20 cellular contexts compared by ENCODE assay signal in the genomic region with DNA sequence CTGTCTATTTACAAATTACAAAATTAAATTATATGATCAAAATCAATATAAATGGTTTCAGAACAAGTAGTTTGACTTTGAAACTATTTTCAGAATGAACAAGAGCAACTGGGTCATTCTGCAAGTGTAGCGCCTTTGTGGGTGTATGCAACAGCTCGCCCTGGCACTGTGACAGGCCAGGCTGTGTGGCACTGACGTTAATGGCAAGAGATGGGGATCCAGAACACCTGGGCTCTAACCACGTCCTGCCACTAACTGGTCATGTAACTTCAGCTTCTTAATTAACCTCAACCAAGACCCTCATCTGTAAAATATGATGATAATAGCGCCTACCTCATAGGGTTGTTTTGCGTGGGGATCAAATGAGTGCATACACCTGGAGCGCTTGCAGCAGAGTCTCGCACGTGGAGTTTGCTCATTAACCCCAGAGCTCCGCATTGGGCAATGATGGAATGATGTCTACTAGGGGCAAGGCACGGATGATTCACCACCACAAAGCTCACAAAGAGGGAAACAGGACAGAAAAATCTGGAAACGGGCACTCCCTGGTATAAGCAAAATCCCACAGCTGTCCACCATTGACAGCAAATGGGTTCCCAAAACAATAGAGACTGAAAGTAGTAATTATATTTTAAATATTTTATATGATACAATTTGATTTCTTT.
DNase-seq lines count a peak whose midpoint lies in the region; ATAC-seq, FAIRE-seq and TF ChIP-seq lines count a peak whose summit lies in the region.
"Had no signal": no experiment of that assay in that cellular context is flagged by ENCODE, and none has a peak within 500 bp of the region (broad histone marks: within the 10 kb centered on the region; RNA-seq: fewer than 3 reads in every experiment).

No MANE protein-coding gene starts in this region.

- CTCF ChIA-PET in AG04450 (lab: Charles Lee): no interaction called here
- CTCF ChIA-PET in CD8-positive, alpha-beta memory T cell (lab: Charles Lee): no interaction called here

- H3K4me3 ChIP-seq in AG04450 (ENCODE audit: low read depth, low read length) (no peak overlapping the region), astrocyte (ENCODE audit: insufficient read depth, low read depth, low read length) (no peak overlapping the region), H7 (ENCODE audit: insufficient read depth, low read depth, low read length) (no peak overlapping the region)
- H3K4me3 ChIP-seq in CD8-positive, alpha-beta memory T cell (ENCODE audit: low read length): no peak overlapping the region
- H3K4me3 ChIP-seq: coronary artery, lower lobe of right lung, right lobe of liver, upper lobe of right lung had no signal

- FAIRE-seq in astrocyte (lab: Jason Lieb, UNC): no peak

- ATAC-seq in GM21717 (IDR thresholded peaks at IDR 0.05; ENCODE audit: unreplicated experiment): no peak
- ATAC-seq: HCT116, lower lobe of right lung, right lobe of liver, upper lobe of right lung had no signal

- no peaks in the 10 kb centered on the region for H3K79me2 ChIP-seq in astrocyte (ENCODE audit: insufficient read depth, low read length)

- H3K4me1 ChIP-seq in astrocyte (ENCODE audit: insufficient read depth, low read length): peaks cover 14% of the 10 kb centered on the region
- H3K4me1 ChIP-seq in CD8-positive, alpha-beta memory T cell (ENCODE audit: insufficient read depth, low read length): no peaks in the 10 kb centered on the region
- H3K4me1 ChIP-seq: lower lobe of right lung, right lobe of liver, upper lobe of right lung had no signal

- peaks cover 10% of the 10 kb centered on the region for H3K4me1 Mint-ChIP-seq in astrocyte (ENCODE audit: low read depth, unreplicated experiment)
- H3K4me1 Mint-ChIP-seq in CD8-positive, alpha-beta memory T cell: no peaks in the 10 kb centered on the region
- H3K4me1 Mint-ChIP-seq: activated CD4-positive, alpha-beta memory T cell treated with anti-CD3 and anti-CD28 coated beads, Interleukin-2, amount 10 ng/mL, durations not matched to agents 7 days and 5 days; nephron progenitor cell had no signal

- H2AFZ ChIP-seq in astrocyte (ENCODE audit: low read depth, low read length): no peak overlapping the region

- H3K9me3 ChIP-seq in AG04450 (ENCODE audit: control insufficient read depth, insufficient read depth, low read length) (no peaks in the 10 kb centered on the region), astrocyte (ENCODE audit: insufficient read depth, low read depth, low read length) (no peaks in the 10 kb centered on the region)
- no peaks in the 10 kb centered on the region for H3K9me3 ChIP-seq in CD8-positive, alpha-beta memory T cell (ENCODE audit: low read length)
- H3K9me3 ChIP-seq: lower lobe of right lung, right lobe of liver, upper lobe of right lung had no signal

- H3K36me3 ChIP-seq in astrocyte (ENCODE audit: insufficient read depth, low read length) (no peaks in the 10 kb centered on the region), H7 (replicated peaks; ENCODE audit: control insufficient read depth, insufficient read depth, low read length) (no peaks in the 10 kb centered on the region)
- H3K36me3 ChIP-seq in CD8-positive, alpha-beta memory T cell (ENCODE audit: insufficient read depth, low read length): no peaks in the 10 kb centered on the region
- H3K36me3 ChIP-seq: lower lobe of right lung, right lobe of liver, upper lobe of right lung had no signal

- POLR2A ChIA-PET in AG04450 (lab: Yijun Ruan, JAX): interaction anchor here (0.7 to 1.4 kb wide), 3 partner anchors 77 to 228 kb away, joined by 3 to 4 read pairs (median 3); no protein-coding TSS in a partner anchor
- POLR2A ChIA-PET in CD8-positive, alpha-beta memory T cell (lab: Charles Lee): no interaction called here

- no peaks in the 10 kb centered on the region for H3K36me3 Mint-ChIP-seq in astrocyte (ENCODE audit: low read depth, unreplicated experiment)
- H3K36me3 Mint-ChIP-seq in CD8-positive, alpha-beta memory T cell: no peaks in the 10 kb centered on the region

- H3K27me3 Mint-ChIP-seq in astrocyte (ENCODE audit: low read depth, unreplicated experiment): peaks cover 3% of the 10 kb centered on the region
- no peaks in the 10 kb centered on the region for H3K27me3 Mint-ChIP-seq in CD8-positive, alpha-beta memory T cell
- H3K27me3 Mint-ChIP-seq: activated CD4-positive, alpha-beta memory T cell treated with anti-CD3 and anti-CD28 coated beads, Interleukin-2, amount 10 ng/mL, durations not matched to agents 7 days and 5 days had no signal

- peak overlapping the region; percentile 64 for H3K9ac ChIP-seq in astrocyte (ENCODE audit: low read length)

- DNase-seq in AG04450 (ENCODE audit: low read depth, low spot score) (peak; percentile 39), HPDE6-E6E7 (ENCODE audit: extremely low spot score) (peak; percentile 65), astrocyte (ENCODE audit: low read depth) (peak; percentile 90), iris pigment epithelial cell (ENCODE audit: low read depth) (peak; percentile 86), T-helper 2 cell (no peak), H7 (no peak)
- no peak for DNase-seq in CD8-positive, alpha-beta memory T cell
- DNase-seq: ACHN; activated CD4-positive, alpha-beta memory T cell treated with anti-CD3 and anti-CD28 coated beads, Interleukin-2, amount 10 ng/mL, durations not matched to agents 7 days and 5 days; erythroblast; lower lobe of right lung; MM.1S; nephron progenitor cell; right lobe of liver; stimulated activated naive CD4-positive, alpha-beta T cell; upper lobe of right lung had no signal

- H4K20me1 ChIP-seq in astrocyte (ENCODE audit: insufficient read depth, low read length): no peaks in the 10 kb centered on the region

- no peak overlapping the region for H3K27ac Mint-ChIP-seq in astrocyte (ENCODE audit: unreplicated experiment)
- H3K27ac Mint-ChIP-seq in CD8-positive, alpha-beta memory T cell: no peak overlapping the region
- H3K27ac Mint-ChIP-seq: activated CD4-positive, alpha-beta memory T cell treated with anti-CD3 and anti-CD28 coated beads, Interleukin-2, amount 10 ng/mL, durations not matched to agents 7 days and 5 days; activated T-helper 1 cell treated with anti-CD3 and anti-CD28 coated beads, Interleukin-12 subunit alpha, Interleukin-12 subunit beta, Interleukin-2, Interleukin-4 antibody, amounts not matched to agents 30 ng/mL and 10 ng/mL and 1 ng/mL, durations not matched to agents 14 hours and 24 hours and 36 hours; nephron progenitor cell had no signal

- H3K27ac ChIP-seq in AG04450 (ENCODE audit: low read depth, low read length) (peak overlapping the region; percentile 77), astrocyte (ENCODE audit: low read depth, low read length) (peak overlapping the region; percentile 94)
- H3K27ac ChIP-seq in CD8-positive, alpha-beta memory T cell (ENCODE audit: low read depth, low read length): no peak overlapping the region
- H3K27ac ChIP-seq: coronary artery, lower lobe of right lung, right lobe of liver, upper lobe of right lung had no signal

- peak overlapping the region; percentile 23 for H3K4me2 ChIP-seq in astrocyte (ENCODE audit: low read length)

- no peaks in the 10 kb centered on the region for H3K27me3 ChIP-seq in AG04450 (ENCODE audit: control insufficient read depth, insufficient read depth, low read length)
- no peaks in the 10 kb centered on the region for H3K27me3 ChIP-seq in astrocyte (ENCODE audit: insufficient read depth, low read length)
- H3K27me3 ChIP-seq in CD8-positive, alpha-beta memory T cell (ENCODE audit: insufficient read depth, low read length, poor library complexity, severe bottlenecking): no peaks in the 10 kb centered on the region
- no peaks in the 10 kb centered on the region for H3K27me3 ChIP-seq in H7 (ENCODE audit: control insufficient read depth, insufficient read depth, low read length)
- H3K27me3 ChIP-seq: right lobe of liver, upper lobe of right lung had no signal

- no peak for TF ChIP-seq CTCF in AG04450 (IDR thresholded peaks at IDR 0.05; ENCODE audit: low read depth, low read length)
- TF ChIP-seq CTCF in astrocyte (IDR thresholded peaks at IDR 0.05; ENCODE audit: insufficient read depth, low read depth, low read length): no peak

- H3K4me3 Mint-ChIP-seq in astrocyte (ENCODE audit: unreplicated experiment): no peak overlapping the region
- no peak overlapping the region for H3K4me3 Mint-ChIP-seq in CD8-positive, alpha-beta memory T cell
- H3K4me3 Mint-ChIP-seq: activated CD4-positive, alpha-beta memory T cell treated with anti-CD3 and anti-CD28 coated beads, Interleukin-2, amount 10 ng/mL, durations not matched to agents 7 days and 5 days; activated T-helper 1 cell treated with anti-CD3 and anti-CD28 coated beads, Interleukin-12 subunit alpha, Interleukin-12 subunit beta, Interleukin-2, Interleukin-4 antibody, amounts not matched to agents 30 ng/mL and 10 ng/mL and 1 ng/mL, durations not matched to agents 14 hours and 24 hours and 36 hours; nephron progenitor cell had no signal

- no peaks in the 10 kb centered on the region for H3K9me3 Mint-ChIP-seq in astrocyte (ENCODE audit: unreplicated experiment)
- peaks cover 3 to 24% (median 5%) of the 10 kb centered on the region in 5 donors for H3K9me3 Mint-ChIP-seq in CD8-positive, alpha-beta memory T cell

Comparison
In these comparisons a context has a peak if more than half of its experiments do, and no peak if none do; other contexts are left out.
1. DNase-seq: peak in AG04450 (single experiment), HPDE6-E6E7 (single experiment), astrocyte (single experiment) and iris pigment epithelial cell (single experiment); none in T-helper 2 cell (0 of 5), CD8-positive, alpha-beta memory T cell (0 of 5) and H7 (single experiment).